ENCODE assay signal across 15 cellular contexts in genomic region chr11:78698612-78699011, GRCh38.
DNase-seq lines count a peak whose midpoint lies in the region; ATAC-seq and TF ChIP-seq lines count a peak whose summit lies in the region.
"Had no signal": no experiment of that assay in that cellular context is flagged by ENCODE, and none has a peak within 500 bp of the region (broad histone marks: within the 10 kb centered on the region; RNA-seq: fewer than 3 reads in every experiment).

No MANE protein-coding gene starts in this region.

- in situ Hi-C loops in transverse colon (cut with MboI; ENCODE audit: low pct_ligation_motif_present in 1 of 4, low pct_unique_long_range_greater_than_20kb in 1 of 4, low sequenced_read_pairs in 3 of 4), result no loop called here

- no peak for TF ChIP-seq EP300 in transverse colon (IDR thresholded peaks at IDR 0.05; ENCODE audit: low read depth)

- H3K9ac ChIP-seq in skeletal muscle satellite cell (ENCODE audit: low read depth, low read length), result no peak overlapping the region
- H3K9ac ChIP-seq: parathyroid adenoma had no signal

- intact Hi-C loops in Right ventricle myocardium superior (cut with DNase I), result no loop called here
- intact Hi-C loops in transverse colon (cut with DNase I; ENCODE audit: low total_unique reads), result no loop called here

- H3K4me3 ChIP-seq in skeletal muscle satellite cell (ENCODE audit: low read length) (no peak overlapping the region), transverse colon (no peak overlapping the region)

- peak overlapping the region; percentile 31 for H3K4me2 ChIP-seq in skeletal muscle satellite cell (ENCODE audit: low read length)

- no peaks in the 10 kb centered on the region for H3K36me3 ChIP-seq in skeletal muscle satellite cell (ENCODE audit: insufficient read depth, low read length)
- H3K36me3 ChIP-seq in transverse colon, result no peaks in the 10 kb centered on the region

- peak; percentile 82 for ATAC-seq in Right ventricle myocardium superior (ENCODE audit: poor library complexity)
- ATAC-seq in HG02840 (IDR thresholded peaks at IDR 0.05; ENCODE audit: low FRiP score, unreplicated experiment), result no peak
- ATAC-seq: activated naive CD4-positive, alpha-beta T cell treated with anti-CD3 and anti-CD28 coated beads, Interleukin-2, amount 50 U/mL, for 72 hours; CD8-positive, alpha-beta T cell; Panc1 had no signal

- H3K4me1 ChIP-seq in skeletal muscle satellite cell (ENCODE audit: control insufficient read depth, insufficient read depth, low read length) (peaks cover 12% of the 10 kb centered on the region), transverse colon (no peaks in the 10 kb centered on the region)
- H3K4me1 ChIP-seq: parathyroid adenoma had no signal

- H3K9me3 ChIP-seq in skeletal muscle satellite cell (replicated peaks; ENCODE audit: low read length) (no peaks in the 10 kb centered on the region), transverse colon (no peaks in the 10 kb centered on the region)

- 75 to 90% methylated on average over 3 of the region's 3 CpGs for WGBS in transverse colon (ENCODE audit: low coverage in 1 of 2), 2 donors

- no peak overlapping the region for H3K27ac ChIP-seq in transverse colon
- H3K27ac ChIP-seq: parathyroid adenoma had no signal

- H3K27me3 ChIP-seq in skeletal muscle satellite cell (ENCODE audit: control insufficient read depth, insufficient read depth, low read length) (peaks cover 9% of the 10 kb centered on the region), transverse colon (peaks cover 5% of the 10 kb centered on the region)

- TF ChIP-seq POLR2A in transverse colon (IDR thresholded peaks at IDR 0.05), result no peak

- no peak for TF ChIP-seq CTCF in transverse colon (IDR thresholded peaks at IDR 0.05)

- DNase-seq in GM04503 (ENCODE audit: low read depth) (peak; percentile 11), amniotic stem cell (lab: John Stamatoyannopoulos, UW) (peak; percentile 61), Right ventricle myocardium superior (peak; percentile 66), transverse colon (no peak)
- DNase-seq in activated T-cell treated with anti-CD3 and anti-CD28 coated beads, Interleukin-2, amount 50 U/mL, for 48 hours, result no peak
- no peak for DNase-seq in activated CD4-positive, alpha-beta T cell treated with anti-CD3 and anti-CD28 coated beads, Interleukin-2, amount 50 U/mL, for 1 hour
- DNase-seq: CD8-positive, alpha-beta T cell; effector CD4-positive, alpha-beta T cell; NCI-H1092 treated with DMSO at 0.1 percent for 48 hours; stimulated activated CD4-positive, alpha-beta T cell treated with anti-CD3 and anti-CD28 coated beads, Interleukin-4, amount 100 ng/mL, for 4 hours had no signal

Comparison
In these comparisons a context has a peak if more than half of its experiments do, and no peak if none do; other contexts are left out.
1. DNase-seq: peak in GM04503 (single experiment), amniotic stem cell (single experiment) and Right ventricle myocardium superior (single experiment); none in activated T-cell treated with anti-CD3 and anti-CD28 coated beads, Interleukin-2, amount 50 U/mL, for 48 hours (0 of 2), transverse colon (single experiment) and activated CD4-positive, alpha-beta T cell treated with anti-CD3 and anti-CD28 coated beads, Interleukin-2, amount 50 U/mL, for 1 hour (single experiment).